ENCODE assay signal across 18 cellular contexts in the genomic region with DNA sequence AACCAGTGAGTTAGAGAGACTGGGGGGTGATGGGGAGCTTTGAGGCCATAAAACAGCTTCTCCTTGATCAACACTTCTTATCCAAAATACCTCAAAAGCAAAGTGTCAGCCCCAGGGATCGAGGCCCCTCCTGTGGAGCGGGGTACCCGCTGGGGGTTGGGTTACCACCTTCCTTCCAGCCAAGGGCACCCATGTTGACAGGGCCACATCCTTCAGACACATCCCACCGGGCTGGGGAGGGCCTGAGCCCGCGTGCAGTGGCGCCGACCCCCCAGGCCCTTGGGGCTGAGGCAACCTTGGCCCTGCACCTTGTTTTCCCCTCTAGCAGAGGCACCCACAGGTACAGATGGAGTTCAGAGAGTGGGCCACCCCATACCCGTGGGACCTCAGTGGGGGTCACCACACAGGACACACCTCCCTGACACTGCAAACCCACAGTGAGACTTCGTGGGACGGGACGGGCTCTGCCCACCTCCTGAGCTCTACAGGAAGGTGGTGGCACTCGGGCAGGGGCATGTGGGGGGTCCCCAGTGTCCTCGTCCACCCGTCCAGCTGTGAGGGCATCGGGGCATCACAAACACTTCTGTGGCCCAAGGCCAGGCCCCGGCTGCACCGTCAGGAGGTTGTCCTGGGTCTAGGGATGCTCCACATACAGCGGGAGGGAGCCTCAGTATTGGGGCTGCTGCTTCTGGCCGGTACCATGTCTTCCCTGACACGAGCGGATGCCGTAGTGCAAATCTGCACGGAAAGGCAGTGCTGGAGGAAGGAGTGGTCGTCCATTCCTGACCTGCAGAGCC. TPM values are rescaled to one million over a fixed set of nuclear protein-coding genes. Genes with fewer than 3 reads are reported as not detected.
A peak's percentile ranks its signal among the peaks of the same experiment; 100 is the strongest.
DNase-seq lines count a peak whose midpoint lies in the region; ATAC-seq, FAIRE-seq and TF ChIP-seq lines count a peak whose summit lies in the region.
"Had no signal": no experiment of that assay in that cellular context is flagged by ENCODE, and none has a peak within 500 bp of the region (broad histone marks: within the 10 kb centered on the region; RNA-seq: fewer than 3 reads in every experiment).

No MANE protein-coding gene starts in this region.

- TF ChIP-seq CTCF in heart right ventricle (IDR thresholded peaks at IDR 0.05) (no peak), kidney (IDR thresholded peaks at IDR 0.05; ENCODE audit: borderline replicate concordance, extremely low read depth, insufficient read depth) (no peak), osteoblast (IDR thresholded peaks at IDR 0.05; ENCODE audit: extremely low read depth, low read depth, low read length) (no peak)

- intact Hi-C loops in left ventricle myocardium superior (cut with micrococcal nuclease) (no loop called here), heart right ventricle (cut with DNase I) (no loop called here), kidney (cut with DNase I) (no loop called here)

- no peak overlapping the region for H3K9ac ChIP-seq in kidney (ENCODE audit: low read length in 2 of 2)

- ATAC-seq in left ventricle myocardium superior (no peak), heart right ventricle (no peak), GM19455 (IDR thresholded peaks at IDR 0.05; ENCODE audit: unreplicated experiment) (no peak), HG03469 (IDR thresholded peaks at IDR 0.05; ENCODE audit: unreplicated experiment) (no peak), HG03520 (IDR thresholded peaks at IDR 0.05; ENCODE audit: unreplicated experiment) (no peak)
- ATAC-seq: GM12878, GM23338 had no signal

- no peaks in the 10 kb centered on the region for H4K20me1 ChIP-seq in osteoblast (ENCODE audit: insufficient read depth, low read length)

- H3K79me2 ChIP-seq in osteoblast (ENCODE audit: insufficient read depth, low read length) = no peaks in the 10 kb centered on the region

- H2AFZ ChIP-seq in osteoblast (ENCODE audit: low read length) = no peak overlapping the region
- H2AFZ ChIP-seq: GM23338 had no signal

- H3K4me3 ChIP-seq in heart right ventricle (no peak overlapping the region), kidney (ENCODE audit: low read length in 2 of 2) (no peak overlapping the region), osteoblast (ENCODE audit: insufficient read depth, low read length) (no peak overlapping the region)
- H3K4me3 ChIP-seq: GM12878, GM23338 had no signal

- H3K36me3 ChIP-seq in heart right ventricle (peaks cover 0 to 19% (median 0%) of the 10 kb centered on the region in 9 donors), kidney (ENCODE audit: control insufficient read depth in 1 of 2, insufficient read depth in 2 of 2, low read length in 2 of 2) (no peaks in the 10 kb centered on the region), osteoblast (ENCODE audit: insufficient read depth, low read length) (no peaks in the 10 kb centered on the region)

- H3K27me3 ChIP-seq in heart right ventricle (no peaks in the 10 kb centered on the region), osteoblast (ENCODE audit: insufficient read depth, low read length) (no peaks in the 10 kb centered on the region)

- H3K9me3 ChIP-seq in heart right ventricle = no peaks in the 10 kb centered on the region
- no peaks in the 10 kb centered on the region for H3K9me3 ChIP-seq in kidney (ENCODE audit: control insufficient read depth in 1 of 2, low read length in 2 of 2)
- H3K9me3 ChIP-seq in osteoblast (ENCODE audit: low read depth, low read length) = no peaks in the 10 kb centered on the region

- no peak overlapping the region for H3K4me2 ChIP-seq in osteoblast (ENCODE audit: insufficient read depth, low read length)
- H3K4me2 ChIP-seq: GM23338 had no signal

- DNase-seq in left ventricle myocardium superior (peak; percentile 21), heart right ventricle (no peak), kidney (peak; percentile 67), osteoblast (ENCODE audit: insufficient read length, low spot score, missing footprints) (peak; percentile 86)
- DNase-seq: C1 segment of cervical spinal cord; Calu3; CD4-positive, alpha-beta T cell; DMS 273 treated with DMSO at 0.1 percent for 48 hours; DMS79; H9 had no signal

- 86 to 88% methylated on average over 25 of the region's 25 CpGs for WGBS in heart right ventricle, 2 donors

- H3K4me1 ChIP-seq in heart right ventricle (peaks cover 0 to 16% (median 12%) of the 10 kb centered on the region in 9 donors), kidney (ENCODE audit: control insufficient read depth in 1 of 2, insufficient read depth in 1 of 2, low read depth in 1 of 2, low read length in 2 of 2) (no peaks in the 10 kb centered on the region), osteoblast (ENCODE audit: insufficient read depth, low read length) (no peaks in the 10 kb centered on the region)

- H3K27ac ChIP-seq in heart right ventricle (no peak overlapping the region), kidney (ENCODE audit: low read depth in 2 of 2, low read length in 2 of 2) (no peak overlapping the region), osteoblast (ENCODE audit: low read depth, low read length) (no peak overlapping the region)
- H3K27ac ChIP-seq: HL-60 had no signal

- FAIRE-seq in kidney (lab: Jason Lieb, UNC) = no peak
- FAIRE-seq: A204.1, GM12878, GM18507 had no signal

RNA-seq across cellular contexts. Expression of gene DPYSL4, which starts 10.7 kb away (rescaled TPM):
- total RNA-seq in left ventricle myocardium superior = 45.2 TPM
- 10 to 100 TPM in 9 of 10 donors, 1 to 10 TPM in 1; 9.4 to 78.9 (median 32.6) TPM for total RNA-seq in heart right ventricle
- polyA plus RNA-seq in heart right ventricle = 10 to 100 TPM in 1 of 2 donors, 1 to 10 TPM in 1; 2.4 to 19.2 TPM
- 0.60 TPM for total RNA-seq in kidney
- polyA plus RNA-seq in kidney (ENCODE audit: insufficient read depth, low read depth, low replicate concordance) = not detected
- total RNA-seq in osteoblast = 0.72 and 2.4 TPM in 2 replicates
- total RNA-seq: Calu3 had no signal

Comparison
In these comparisons a context has a peak if more than half of its experiments do, and no peak if none do; other contexts are left out.
1. DNase-seq: peak in left ventricle myocardium superior (single experiment), kidney (single experiment) and osteoblast (single experiment); none in heart right ventricle (0 of 2).